In the genomic region with DNA sequence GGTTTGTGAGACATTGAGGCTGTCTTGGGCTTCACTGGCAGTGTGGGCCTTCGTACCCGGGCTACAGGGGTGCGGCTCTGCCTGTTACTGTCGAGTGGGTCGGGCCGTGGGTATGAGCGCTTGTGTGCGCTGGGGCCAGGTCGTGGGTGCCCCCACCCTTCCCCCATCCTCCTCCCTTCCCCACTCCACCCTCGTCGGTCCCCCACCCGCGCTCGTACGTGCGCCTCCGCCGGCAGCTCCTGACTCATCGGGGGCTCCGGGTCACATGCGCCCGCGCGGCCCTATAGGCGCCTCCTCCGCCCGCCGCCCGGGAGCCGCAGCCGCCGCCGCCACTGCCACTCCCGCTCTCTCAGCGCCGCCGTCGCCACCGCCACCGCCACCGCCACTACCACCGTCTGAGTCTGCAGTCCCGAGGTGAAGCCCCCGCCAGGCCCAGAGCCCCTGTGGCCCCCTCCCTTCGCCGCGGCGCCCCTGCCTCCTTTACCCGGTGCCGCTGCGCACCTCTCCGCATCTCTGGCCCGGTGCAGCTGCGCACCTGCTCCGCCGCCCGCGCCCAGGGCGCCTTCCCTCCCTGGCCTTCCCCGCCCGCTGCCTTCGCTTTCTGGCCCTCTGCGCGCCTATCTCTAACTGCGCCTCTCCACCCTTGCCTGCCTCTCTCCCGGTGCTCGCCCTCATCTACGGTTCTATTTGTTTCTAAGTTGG, we compare ENCODE assay signal across 8 cellular contexts. TPM values are rescaled to one million over a fixed set of nuclear protein-coding genes. Genes with fewer than 3 reads are reported as not detected.
DNase-seq lines count a peak whose midpoint lies in the region; ATAC-seq and TF ChIP-seq lines count a peak whose summit lies in the region.

A gene (plus strand): TSS at position 335 of the 702 bp plus-strand sequence. CDS start 1,253 bp downstream, outside the sequence.

- H3K27ac ChIP-seq in OCI-LY7 (ENCODE audit: low read depth, low read length, poor library complexity, severe bottlenecking) (peak within 1 kb of the TSS; percentile 4), fibroblast of lung (ENCODE audit: insufficient read depth, low read length) (no peak within 1 kb of the TSS)

- POLR2A ChIA-PET in OCI-LY7 (lab: Charles Lee) = interaction anchor here (0.7 to 1.4 kb wide), 6 partner anchors 9 to 62 kb away, joined by 3 to 5 read pairs (median 4); a partner anchor contains a TSS
- POLR2A ChIA-PET in naive thymus-derived CD8-positive, alpha-beta T cell (lab: Charles Lee) = interaction anchor here (0.6 to 6.2 kb wide), 20 partner anchors 9 to 301 kb away, joined by 3 to 43 read pairs (median 6); a partner anchor contains a TSS

- H3K27ac Mint-ChIP-seq in activated T-helper 1 cell treated with anti-CD3 and anti-CD28 coated beads, Interleukin-12 subunit alpha, Interleukin-12 subunit beta, Interleukin-2, Interleukin-4 antibody, amounts not matched to agents 30 ng/mL and 10 ng/mL and 1 ng/mL, durations not matched to agents 14 hours and 24 hours and 36 hours = peak within 1 kb of the TSS; percentile 88
- peak within 1 kb of the TSS; percentile 87 to 98 (median 95) for H3K27ac Mint-ChIP-seq in naive thymus-derived CD8-positive, alpha-beta T cell
- peak within 1 kb of the TSS; percentile 93 for H3K27ac Mint-ChIP-seq in stimulated activated naive B cell treated with anti-CD40 and anti-IgM and Interleukin-4, amounts not matched to agents 10 μg/mL and 1 μg/mL and 100 μg/mL, for 72 hours

- H4K20me1 ChIP-seq in OCI-LY7 (ENCODE audit: insufficient read depth, low read length) (no peaks in the 10 kb centered on the region), fibroblast of lung (ENCODE audit: control insufficient read depth, extremely low read depth, insufficient read depth, low read length) (no peaks in the 10 kb centered on the region)

- peaks cover 20% of the 10 kb centered on the region for H3K36me3 Mint-ChIP-seq in activated T-helper 1 cell treated with anti-CD3 and anti-CD28 coated beads, Interleukin-12 subunit alpha, Interleukin-12 subunit beta, Interleukin-2, Interleukin-4 antibody, amounts not matched to agents 30 ng/mL and 10 ng/mL and 1 ng/mL, durations not matched to agents 14 hours and 24 hours and 36 hours (ENCODE audit: low read depth)
- peaks cover 0 to 25% (median 2%) of the 10 kb centered on the region in 3 donors for H3K36me3 Mint-ChIP-seq in naive thymus-derived CD8-positive, alpha-beta T cell
- peaks cover 4 to 14% of the 10 kb centered on the region in 2 donors for H3K36me3 Mint-ChIP-seq in stimulated activated naive B cell treated with anti-CD40 and anti-IgM and Interleukin-4, amounts not matched to agents 10 μg/mL and 1 μg/mL and 100 μg/mL, for 72 hours

- DNase-seq in NCI-H82 (lab: John Stamatoyannopoulos, UW) (peak; percentile 79), NCI-H82 treated with DMSO at 0.1 percent for 48 hours (lab: John Stamatoyannopoulos, UW; ENCODE audit: unreplicated experiment) (no peak), OCI-LY7 (ENCODE audit: low spot score) (peak; percentile 75), fibroblast of lung (ENCODE audit: low read depth in 2 of 2) (peak; percentile 58 to 65)
- peak; percentile 77 for DNase-seq in activated T-helper 1 cell treated with anti-CD3 and anti-CD28 coated beads, Interleukin-12 subunit alpha, Interleukin-12 subunit beta, Interleukin-2, Interleukin-4 antibody, amounts not matched to agents 30 ng/mL and 10 ng/mL and 1 ng/mL, durations not matched to agents 14 hours and 24 hours and 36 hours (ENCODE audit: low spot score)
- DNase-seq in naive thymus-derived CD8-positive, alpha-beta T cell = peak; percentile 77 to 93 (median 82)
- DNase-seq in stimulated activated naive B cell treated with anti-CD40 and anti-IgM and Interleukin-4, amounts not matched to agents 10 μg/mL and 1 μg/mL and 100 μg/mL, for 72 hours = peak; percentile 51

- H3K79me2 ChIP-seq in OCI-LY7 (ENCODE audit: insufficient read depth, low read depth, low read length) (no peaks in the 10 kb centered on the region), fibroblast of lung (ENCODE audit: control insufficient read depth, insufficient read depth, low read length) (peaks cover 3% of the 10 kb centered on the region)

- H3K9me3 ChIP-seq in OCI-LY7 (ENCODE audit: low read length) = no peaks in the 10 kb centered on the region
- H3K9me3 ChIP-seq in fibroblast of lung (ENCODE audit: control insufficient read depth, insufficient read depth, low read depth, low read length) = no peaks in the 10 kb centered on the region

- H3K36me3 ChIP-seq in OCI-LY7 (ENCODE audit: insufficient read depth, low read length) (peaks cover under 1% of the 10 kb centered on the region; the same call in 1 of the 2 replicates), fibroblast of lung (ENCODE audit: control insufficient read depth, insufficient read depth, low read length) (peaks cover 9% of the 10 kb centered on the region)

- H3K4me2 ChIP-seq in OCI-LY7 (ENCODE audit: low read length) (peak within 1 kb of the TSS; percentile 73), fibroblast of lung (ENCODE audit: extremely low read depth, insufficient read depth, low read length) (peak within 1 kb of the TSS; percentile 84)

- no peaks in the 10 kb centered on the region for H3K27me3 ChIP-seq in fibroblast of lung (ENCODE audit: control insufficient read depth, insufficient read depth, low read length)

- no TSS peak for BruUV-seq in OCI-LY7 (replicated peaks; lab: Mats Ljungman, UMichigan)

- H2AFZ ChIP-seq in OCI-LY7 (ENCODE audit: low read length) = peak within 1 kb of the TSS; percentile 80
- H2AFZ ChIP-seq in fibroblast of lung (ENCODE audit: low read length) = peak within 1 kb of the TSS; percentile 30

- intact Hi-C loops in OCI-LY7 (cut with micrococcal nuclease; ENCODE audit: unreplicated experiment) = loop anchor here (1.0 to 2.0 kb wide), 2 partner anchors 23 to 42 kb away; a partner anchor contains a TSS
- intact Hi-C loops in activated T-helper 1 cell treated with anti-CD3 and anti-CD28 coated beads, Interleukin-12 subunit alpha, Interleukin-12 subunit beta, Interleukin-2, Interleukin-4 antibody, amounts not matched to agents 30 ng/mL and 10 ng/mL and 1 ng/mL, durations not matched to agents 14 hours and 24 hours and 36 hours (cut with micrococcal nuclease) = loop anchor here (1.0 to 2.0 kb wide), 4 partner anchors 10 to 42 kb away; a partner anchor contains a TSS

- no peaks in the 10 kb centered on the region for H3K27me3 Mint-ChIP-seq in activated T-helper 1 cell treated with anti-CD3 and anti-CD28 coated beads, Interleukin-12 subunit alpha, Interleukin-12 subunit beta, Interleukin-2, Interleukin-4 antibody, amounts not matched to agents 30 ng/mL and 10 ng/mL and 1 ng/mL, durations not matched to agents 14 hours and 24 hours and 36 hours (ENCODE audit: insufficient read depth)
- no peaks in the 10 kb centered on the region for H3K27me3 Mint-ChIP-seq in naive thymus-derived CD8-positive, alpha-beta T cell
- peaks cover 7 to 10% of the 10 kb centered on the region in 2 donors for H3K27me3 Mint-ChIP-seq in stimulated activated naive B cell treated with anti-CD40 and anti-IgM and Interleukin-4, amounts not matched to agents 10 μg/mL and 1 μg/mL and 100 μg/mL, for 72 hours

- peak within 1 kb of the TSS; percentile 96 for H3K4me3 Mint-ChIP-seq in activated T-helper 1 cell treated with anti-CD3 and anti-CD28 coated beads, Interleukin-12 subunit alpha, Interleukin-12 subunit beta, Interleukin-2, Interleukin-4 antibody, amounts not matched to agents 30 ng/mL and 10 ng/mL and 1 ng/mL, durations not matched to agents 14 hours and 24 hours and 36 hours
- H3K4me3 Mint-ChIP-seq in naive thymus-derived CD8-positive, alpha-beta T cell = peak within 1 kb of the TSS; percentile 91 to 97 (median 94)
- peak within 1 kb of the TSS; percentile 91 to 92 for H3K4me3 Mint-ChIP-seq in stimulated activated naive B cell treated with anti-CD40 and anti-IgM and Interleukin-4, amounts not matched to agents 10 μg/mL and 1 μg/mL and 100 μg/mL, for 72 hours

- H3K4me1 ChIP-seq in OCI-LY7 (ENCODE audit: insufficient read depth, low read length, poor library complexity, severe bottlenecking) = peaks cover 34% of the 10 kb centered on the region
- H3K4me1 ChIP-seq in fibroblast of lung (ENCODE audit: control insufficient read depth, extremely low read depth, insufficient read depth, low read length) = peaks cover 2% of the 10 kb centered on the region

- peak; percentile 81 for ATAC-seq in HG03108 (IDR thresholded peaks at IDR 0.05; ENCODE audit: unreplicated experiment)
- peak; percentile 89 to 92 for ATAC-seq in naive thymus-derived CD8-positive, alpha-beta T cell
- ATAC-seq in stimulated activated naive B cell treated with anti-CD40 and anti-IgM and Interleukin-4, amounts not matched to agents 10 μg/mL and 1 μg/mL and 100 μg/mL, for 72 hours (replicated peaks) = peak; percentile 88

- H3K9me3 Mint-ChIP-seq in activated T-helper 1 cell treated with anti-CD3 and anti-CD28 coated beads, Interleukin-12 subunit alpha, Interleukin-12 subunit beta, Interleukin-2, Interleukin-4 antibody, amounts not matched to agents 30 ng/mL and 10 ng/mL and 1 ng/mL, durations not matched to agents 14 hours and 24 hours and 36 hours = no peaks in the 10 kb centered on the region
- H3K9me3 Mint-ChIP-seq in naive thymus-derived CD8-positive, alpha-beta T cell = no peaks in the 10 kb centered on the region
- H3K9me3 Mint-ChIP-seq in stimulated activated naive B cell treated with anti-CD40 and anti-IgM and Interleukin-4, amounts not matched to agents 10 μg/mL and 1 μg/mL and 100 μg/mL, for 72 hours = no peaks in the 10 kb centered on the region

- TF ChIP-seq CTCF in OCI-LY7 (conservative IDR thresholded peaks at IDR 0.05; ENCODE audit: low read length) = no peak
- no peak for TF ChIP-seq CTCF in fibroblast of lung (conservative IDR thresholded peaks at IDR 0.05 in 1 of 2, IDR thresholded peaks at IDR 0.05 in 1 of 2; ENCODE audit: low read depth in 1 of 2, low read length in 2 of 2)

- H3K9me2 ChIP-seq in OCI-LY7 (ENCODE audit: insufficient read depth, low read length) = no peaks in the 10 kb centered on the region

- peaks cover 52% of the 10 kb centered on the region for H3K4me1 Mint-ChIP-seq in activated T-helper 1 cell treated with anti-CD3 and anti-CD28 coated beads, Interleukin-12 subunit alpha, Interleukin-12 subunit beta, Interleukin-2, Interleukin-4 antibody, amounts not matched to agents 30 ng/mL and 10 ng/mL and 1 ng/mL, durations not matched to agents 14 hours and 24 hours and 36 hours (ENCODE audit: low read depth)
- H3K4me1 Mint-ChIP-seq in naive thymus-derived CD8-positive, alpha-beta T cell = peaks cover 16 to 52% (median 27%) of the 10 kb centered on the region in 4 donors
- peaks cover 15 to 20% of the 10 kb centered on the region in 2 donors for H3K4me1 Mint-ChIP-seq in stimulated activated naive B cell treated with anti-CD40 and anti-IgM and Interleukin-4, amounts not matched to agents 10 μg/mL and 1 μg/mL and 100 μg/mL, for 72 hours

- H3K9ac ChIP-seq in fibroblast of lung (ENCODE audit: insufficient read depth, low read length) = peak within 1 kb of the TSS; percentile 56

- H3K4me3 ChIP-seq in OCI-LY7 (ENCODE audit: low read depth, low read length, poor library complexity, severe bottlenecking) (peak within 1 kb of the TSS; percentile 71), fibroblast of lung (replicated peaks in 1 of 4; ENCODE audit: control extremely low read depth in 1 of 4, insufficient read depth in 1 of 4, low read depth in 3 of 4, low read length in 4 of 4) (peak within 1 kb of the TSS; percentile 63 to 75 (median 70))

- CTCF ChIA-PET in OCI-LY7 (lab: Charles Lee; ENCODE audit: unreplicated experiment) = no interaction called here

RNA-seq across cellular contexts. Expression of the gene that starts here (rescaled TPM):
- 24.9 and 29.3 TPM in 2 replicates for total RNA-seq in OCI-LY7 (2014; rRNA removed; shearing (Covaris generic))
- total RNA-seq in OCI-LY7 (2022) (79.6 and 89.5 TPM in 2 replicates), fibroblast of lung (20.3 TPM in 2 replicates)
- 147 and 156 TPM in 2 replicates for total RNA-seq in activated T-helper 1 cell treated with anti-CD3 and anti-CD28 coated beads, Interleukin-12 subunit alpha, Interleukin-12 subunit beta, Interleukin-2, Interleukin-4 antibody, amounts not matched to agents 30 ng/mL and 10 ng/mL and 1 ng/mL, durations not matched to agents 14 hours and 24 hours and 36 hours
- 29.4 and 43.0 TPM in 2 replicates for polyA plus RNA-seq in fibroblast of lung
- polyA plus RNA-seq in fibroblast of lung (2012) = 29.0 and 41.2 TPM in 2 replicates
- 40.4 and 68.7 TPM in 2 replicates for polyA minus RNA-seq in fibroblast of lung (ENCODE audit: low replicate concordance)
- 100 to 1,000 TPM; 141 to 144 TPM for total RNA-seq in naive thymus-derived CD8-positive, alpha-beta T cell
- polyA plus RNA-seq in naive thymus-derived CD8-positive, alpha-beta T cell = 10 to 100 TPM; 19.4 to 29.2 (median 19.7) TPM
